ENCODE assay signal across 17 cellular contexts in the genomic region with DNA sequence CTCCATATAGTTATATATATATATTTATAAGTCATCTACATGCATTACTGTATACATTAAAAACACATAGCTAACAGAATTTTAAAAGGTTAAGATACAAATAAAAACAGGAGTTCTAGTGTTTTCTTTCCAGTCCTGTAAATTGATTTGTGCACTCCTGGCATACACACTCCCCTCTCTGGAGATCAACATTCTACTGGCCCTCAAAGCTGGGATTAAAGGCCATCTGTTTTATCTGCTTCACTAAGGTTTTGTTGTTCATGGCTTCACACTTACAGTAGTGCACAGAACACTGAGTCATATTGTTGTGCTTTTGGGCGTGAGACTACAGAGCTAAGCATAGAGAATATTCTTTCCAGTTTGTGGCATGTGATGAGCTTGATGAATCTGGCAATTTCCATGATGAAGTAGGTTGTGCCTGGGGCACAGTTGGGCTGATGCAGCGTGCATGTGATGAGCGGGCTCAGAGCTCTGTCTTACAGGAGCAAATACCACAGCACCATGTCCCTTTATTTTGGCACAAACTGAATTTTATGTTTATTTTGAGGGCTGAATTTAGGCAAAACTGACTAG.
"Had no signal": no experiment of that assay in that cellular context is flagged by ENCODE, and none has a peak within 500 bp of the region (broad histone marks: within the 10 kb centered on the region; RNA-seq: fewer than 3 reads in every experiment).

No MANE protein-coding gene starts in this region.

- H3K27ac ChIP-seq: dorsolateral prefrontal cortex, esophagus squamous epithelium, heart right ventricle, left lung, ovary, thoracic aorta, uterus had no signal

- H3K4me3 ChIP-seq: dorsolateral prefrontal cortex, esophagus squamous epithelium, heart right ventricle, left lung, ovary, thoracic aorta, uterus had no signal

- H3K9me3 Mint-ChIP-seq: activated naive CD8-positive, alpha-beta T cell treated with anti-CD3 and anti-CD28 coated beads for 36 hours had no signal

- H3K27me3 ChIP-seq: dorsolateral prefrontal cortex, esophagus squamous epithelium, heart right ventricle, left lung, ovary, uterus had no signal

- H3K4me1 Mint-ChIP-seq: activated CD4-positive, alpha-beta memory T cell treated with anti-CD3 and anti-CD28 coated beads, Interleukin-2, amount 10 ng/mL, durations not matched to agents 7 days and 5 days; activated CD4-positive, alpha-beta T cell treated with anti-CD3 and anti-CD28 coated beads for 36 hours; activated naive CD8-positive, alpha-beta T cell treated with anti-CD3 and anti-CD28 coated beads for 36 hours; stimulated activated naive CD8-positive, alpha-beta T cell treated with anti-CD3 and anti-CD28 coated beads, Interleukin-15, amount 100 ng/mL, for 72 hours had no signal

- H3K36me3 ChIP-seq: esophagus squamous epithelium, heart right ventricle, left lung, ovary, thoracic aorta, uterus had no signal

- H3K36me3 Mint-ChIP-seq: activated naive CD8-positive, alpha-beta T cell treated with anti-CD3 and anti-CD28 coated beads for 36 hours had no signal

- H3K27me3 Mint-ChIP-seq: activated CD4-positive, alpha-beta memory T cell treated with anti-CD3 and anti-CD28 coated beads, Interleukin-2, amount 10 ng/mL, durations not matched to agents 7 days and 5 days; activated CD4-positive, alpha-beta T cell treated with anti-CD3 and anti-CD28 coated beads for 36 hours; activated naive CD8-positive, alpha-beta T cell treated with anti-CD3 and anti-CD28 coated beads for 36 hours; stimulated activated naive CD8-positive, alpha-beta T cell treated with anti-CD3 and anti-CD28 coated beads, Interleukin-15, amount 100 ng/mL, for 72 hours had no signal

- H3K4me1 ChIP-seq: esophagus squamous epithelium, heart right ventricle, left lung, uterus had no signal

- H3K4me3 Mint-ChIP-seq: activated CD4-positive, alpha-beta memory T cell treated with anti-CD3 and anti-CD28 coated beads, Interleukin-2, amount 10 ng/mL, durations not matched to agents 7 days and 5 days; activated CD4-positive, alpha-beta T cell treated with anti-CD3 and anti-CD28 coated beads for 36 hours; activated naive CD8-positive, alpha-beta T cell treated with anti-CD3 and anti-CD28 coated beads for 36 hours; activated T-cell treated with anti-CD3 and anti-CD28 coated beads, Interleukin-2, amount 50 U/mL, for 72 hours; stimulated activated naive CD8-positive, alpha-beta T cell treated with anti-CD3 and anti-CD28 coated beads, Interleukin-15, amount 100 ng/mL, for 72 hours had no signal

- ATAC-seq: activated CD4-positive, alpha-beta T cell treated with anti-CD3 and anti-CD28 coated beads for 36 hours; activated T-cell treated with anti-CD3 and anti-CD28 coated beads, Interleukin-2, amount 50 U/mL, for 72 hours; heart right ventricle; left lung; stimulated activated naive CD8-positive, alpha-beta T cell treated with anti-CD3 and anti-CD28 coated beads, Interleukin-15, amount 100 ng/mL, for 72 hours had no signal

- DNase-seq: activated CD4-positive, alpha-beta memory T cell treated with anti-CD3 and anti-CD28 coated beads, Interleukin-2, amount 10 ng/mL, durations not matched to agents 7 days and 5 days; activated CD4-positive, alpha-beta T cell treated with anti-CD3 and anti-CD28 coated beads for 36 hours; activated CD8-positive, alpha-beta memory T cell treated with anti-CD3 and anti-CD28 coated beads, Interleukin-2, amount 50 U/mL, for 4 hours; activated gamma-delta T cell treated with Interleukin-2 at 50 U/mL for 16 hours; activated naive CD8-positive, alpha-beta T cell treated with anti-CD3 and anti-CD28 coated beads for 36 hours; activated T-cell treated with anti-CD3 and anti-CD28 coated beads, Interleukin-2, amount 50 U/mL, for 72 hours; dorsolateral prefrontal cortex; esophagus squamous epithelium; foreskin fibroblast; heart right ventricle; left lung; ovary; stimulated activated CD4-positive, alpha-beta T cell treated with anti-CD3 and anti-CD28 coated beads, Interleukin-4, amount 100 ng/mL, for 24 hours; stimulated activated naive CD8-positive, alpha-beta T cell treated with anti-CD3 and anti-CD28 coated beads, Interleukin-15, amount 100 ng/mL, for 72 hours; T-helper 9 cell; uterus had no signal

- H3K27ac Mint-ChIP-seq: activated CD4-positive, alpha-beta memory T cell treated with anti-CD3 and anti-CD28 coated beads, Interleukin-2, amount 10 ng/mL, durations not matched to agents 7 days and 5 days; activated CD4-positive, alpha-beta T cell treated with anti-CD3 and anti-CD28 coated beads for 36 hours; activated naive CD8-positive, alpha-beta T cell treated with anti-CD3 and anti-CD28 coated beads for 36 hours; activated T-cell treated with anti-CD3 and anti-CD28 coated beads, Interleukin-2, amount 50 U/mL, for 72 hours; stimulated activated naive CD8-positive, alpha-beta T cell treated with anti-CD3 and anti-CD28 coated beads, Interleukin-15, amount 100 ng/mL, for 72 hours had no signal

- H3K9me3 ChIP-seq: esophagus squamous epithelium, left lung, ovary, thoracic aorta, uterus had no signal
